In the genomic region with DNA sequence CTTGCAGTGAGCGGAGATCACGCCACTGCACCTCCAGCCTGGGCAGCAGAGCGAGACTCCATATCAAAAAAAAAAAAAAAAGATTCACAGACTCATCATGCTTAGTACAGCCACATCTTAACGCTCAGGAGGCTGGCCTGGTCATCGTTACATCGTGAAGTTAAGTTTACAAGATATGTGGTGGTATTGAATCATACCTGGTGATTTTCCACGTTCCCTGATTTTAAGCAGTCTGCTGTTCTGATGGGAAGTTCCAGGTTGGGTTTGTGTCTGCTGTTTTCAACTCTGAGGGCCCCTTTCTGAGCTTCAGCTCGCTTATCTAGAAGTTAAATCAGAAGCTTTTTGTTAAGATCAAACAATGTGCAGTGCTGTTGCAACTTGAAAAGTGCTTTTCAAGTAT, we compare ENCODE assay signal across 19 cellular contexts. TPM values are rescaled to one million over a fixed set of nuclear protein-coding genes. Genes with fewer than 3 reads are reported as not detected.
DNase-seq lines count a peak whose midpoint lies in the region; ATAC-seq lines count a peak whose summit lies in the region.
"Had no signal": no experiment of that assay in that cellular context is flagged by ENCODE, and none has a peak within 500 bp of the region (broad histone marks: within the 10 kb centered on the region; RNA-seq: fewer than 3 reads in every experiment).

No MANE protein-coding gene starts in this region.

- peak overlapping the region; percentile 73 for H3K4me3 Mint-ChIP-seq in activated naive CD4-positive, alpha-beta T cell treated with anti-CD3 and anti-CD28 coated beads, Interleukin-2, amount 50 U/mL, for 24 hours
- peak overlapping the region; percentile 83 for H3K4me3 Mint-ChIP-seq in T-helper 17 cell
- H3K4me3 Mint-ChIP-seq in effector memory CD8-positive, alpha-beta T cell, result no peak overlapping the region
- peak overlapping the region; percentile 17 for H3K4me3 Mint-ChIP-seq in stimulated activated naive CD8-positive, alpha-beta T cell treated with anti-CD3 and anti-CD28 coated beads, Interleukin-15, Interleukin-2, amounts not matched to agents 100 ng/mL and 50 ng/mL, for 24 hours

- no peaks in the 10 kb centered on the region for H3K27me3 Mint-ChIP-seq in activated naive CD4-positive, alpha-beta T cell treated with anti-CD3 and anti-CD28 coated beads, Interleukin-2, amount 50 U/mL, for 24 hours
- H3K27me3 Mint-ChIP-seq in T-helper 17 cell, result no peaks in the 10 kb centered on the region
- no peaks in the 10 kb centered on the region for H3K27me3 Mint-ChIP-seq in effector memory CD8-positive, alpha-beta T cell
- H3K27me3 Mint-ChIP-seq in stimulated activated naive CD8-positive, alpha-beta T cell treated with anti-CD3 and anti-CD28 coated beads, Interleukin-15, Interleukin-2, amounts not matched to agents 100 ng/mL and 50 ng/mL, for 24 hours, result no peaks in the 10 kb centered on the region

- DNase-seq in activated naive CD4-positive, alpha-beta T cell treated with anti-CD3 and anti-CD28 coated beads, Interleukin-2, amount 50 U/mL, for 16 hours, result no peak
- DNase-seq in T-helper 17 cell (no peak), AG08395 (ENCODE audit: low spot score) (no peak)
- no peak for DNase-seq in effector memory CD8-positive, alpha-beta T cell
- DNase-seq: activated CD4-positive, CD25-positive, alpha-beta regulatory T cell; activated CD8-positive, alpha-beta memory T cell treated with anti-CD3 and anti-CD28 coated beads, Interleukin-2, amount 50 U/mL, for 4 hours; amniotic stem cell; Caco-2; caudate nucleus; effector CD4-positive, alpha-beta T cell; NCI-H187 treated with DMSO at 0.1 percent for 48 hours; NCI-H510A; substantia nigra had no signal

- peak overlapping the region; percentile 97 for H3K27ac Mint-ChIP-seq in activated naive CD4-positive, alpha-beta T cell treated with anti-CD3 and anti-CD28 coated beads, Interleukin-2, amount 50 U/mL, for 24 hours
- peak overlapping the region; percentile 91 for H3K27ac Mint-ChIP-seq in T-helper 17 cell
- peak overlapping the region; percentile 57 to 92 for H3K27ac Mint-ChIP-seq in effector memory CD8-positive, alpha-beta T cell
- peak overlapping the region; percentile 53 for H3K27ac Mint-ChIP-seq in stimulated activated naive CD8-positive, alpha-beta T cell treated with anti-CD3 and anti-CD28 coated beads, Interleukin-15, Interleukin-2, amounts not matched to agents 100 ng/mL and 50 ng/mL, for 24 hours

- peaks cover 8% of the 10 kb centered on the region for H3K36me3 Mint-ChIP-seq in activated naive CD4-positive, alpha-beta T cell treated with anti-CD3 and anti-CD28 coated beads, Interleukin-2, amount 50 U/mL, for 24 hours
- H3K36me3 Mint-ChIP-seq in T-helper 17 cell (ENCODE audit: low read depth), result peaks cover 6% of the 10 kb centered on the region
- peaks cover 46% of the 10 kb centered on the region for H3K36me3 Mint-ChIP-seq in effector memory CD8-positive, alpha-beta T cell (ENCODE audit: insufficient read depth)
- H3K36me3 Mint-ChIP-seq in stimulated activated naive CD8-positive, alpha-beta T cell treated with anti-CD3 and anti-CD28 coated beads, Interleukin-15, Interleukin-2, amounts not matched to agents 100 ng/mL and 50 ng/mL, for 24 hours (ENCODE audit: low read depth), result peaks cover 51% of the 10 kb centered on the region

- ATAC-seq in T-helper 17 cell (peak; percentile 20), HG02571 (IDR thresholded peaks at IDR 0.05; ENCODE audit: unreplicated experiment) (no peak), HG03520 (IDR thresholded peaks at IDR 0.05; ENCODE audit: unreplicated experiment) (no peak)
- ATAC-seq in effector memory CD8-positive, alpha-beta T cell (replicated peaks), result no peak
- ATAC-seq: Right ventricle myocardium inferior had no signal

- no peaks in the 10 kb centered on the region for H3K9me3 ChIP-seq in T-helper 17 cell (ENCODE audit: control insufficient read depth, low read length, poor library complexity, severe bottlenecking)
- H3K9me3 ChIP-seq: Caco-2, right atrium auricular region had no signal

- H3K4me1 Mint-ChIP-seq in activated naive CD4-positive, alpha-beta T cell treated with anti-CD3 and anti-CD28 coated beads, Interleukin-2, amount 50 U/mL, for 24 hours, result peaks cover 82% of the 10 kb centered on the region
- H3K4me1 Mint-ChIP-seq in T-helper 17 cell, result peaks cover 43% of the 10 kb centered on the region
- peaks cover 42 to 49% of the 10 kb centered on the region in 2 donors for H3K4me1 Mint-ChIP-seq in effector memory CD8-positive, alpha-beta T cell (ENCODE audit: low read depth in 2 of 2)
- peaks cover 79% of the 10 kb centered on the region for H3K4me1 Mint-ChIP-seq in stimulated activated naive CD8-positive, alpha-beta T cell treated with anti-CD3 and anti-CD28 coated beads, Interleukin-15, Interleukin-2, amounts not matched to agents 100 ng/mL and 50 ng/mL, for 24 hours (ENCODE audit: low read depth)

- H3K9me3 Mint-ChIP-seq in activated naive CD4-positive, alpha-beta T cell treated with anti-CD3 and anti-CD28 coated beads, Interleukin-2, amount 50 U/mL, for 24 hours, result no peaks in the 10 kb centered on the region
- peaks cover 0 to 2% of the 10 kb centered on the region in 2 donors for H3K9me3 Mint-ChIP-seq in effector memory CD8-positive, alpha-beta T cell
- H3K9me3 Mint-ChIP-seq in stimulated activated naive CD8-positive, alpha-beta T cell treated with anti-CD3 and anti-CD28 coated beads, Interleukin-15, Interleukin-2, amounts not matched to agents 100 ng/mL and 50 ng/mL, for 24 hours, result no peaks in the 10 kb centered on the region

RNA-seq across cellular contexts. Expression of gene PPP2R2D, which starts 6.9 kb away (rescaled TPM):
- 10 to 100 TPM; 34.5 to 36.6 TPM for total RNA-seq in T-helper 17 cell

Comparison
In these comparisons a context has a peak if more than half of its experiments do, and no peak if none do; other contexts are left out.
1. H3K4me3 Mint-ChIP-seq: peak in activated naive CD4-positive, alpha-beta T cell treated with anti-CD3 and anti-CD28 coated beads, Interleukin-2, amount 50 U/mL, for 24 hours (single experiment), T-helper 17 cell (single experiment) and stimulated activated naive CD8-positive, alpha-beta T cell treated with anti-CD3 and anti-CD28 coated beads, Interleukin-15, Interleukin-2, amounts not matched to agents 100 ng/mL and 50 ng/mL, for 24 hours (single experiment); none in effector memory CD8-positive, alpha-beta T cell (0 of 2).
2. Peak in every context shown above with its lines, with median percentiles within 50 percentile points of each other: H3K27ac Mint-ChIP-seq.